In genomic region chrX:38948046-38948445, GRCh38 we compare ENCODE assay signal across 29 cellular contexts.
"Had no signal": no experiment of that assay in that cellular context is flagged by ENCODE, and none has a peak within 500 bp of the region (broad histone marks: within the 10 kb centered on the region; RNA-seq: fewer than 3 reads in every experiment).

No MANE protein-coding gene starts in this region.

- H3K9ac ChIP-seq: neural progenitor cell, parathyroid adenoma had no signal

- H3K4me3 Mint-ChIP-seq: natural killer cell; nephron; neural progenitor cell; stimulated activated effector memory CD8-positive, alpha-beta T cell treated with anti-CD3 and anti-CD28 coated beads, Interleukin-12 subunit alpha, Interleukin-12 subunit beta, amount 100 ng/mL, for 72 hours; stimulated activated naive B cell treated with anti-CD40 and anti-IgM and Interleukin-4, amounts not matched to agents 10 μg/mL and 1 μg/mL and 100 μg/mL, for 72 hours; stimulated activated naive CD8-positive, alpha-beta T cell treated with anti-CD3 and anti-CD28 coated beads, Interleukin-15, Interleukin-2, amounts not matched to agents 100 ng/mL and 50 ng/mL, for 24 hours had no signal

- H3K4me1 Mint-ChIP-seq: natural killer cell; nephron; neural progenitor cell; stimulated activated effector memory CD8-positive, alpha-beta T cell treated with anti-CD3 and anti-CD28 coated beads, Interleukin-12 subunit alpha, Interleukin-12 subunit beta, amount 100 ng/mL, for 72 hours; stimulated activated naive B cell treated with anti-CD40 and anti-IgM and Interleukin-4, amounts not matched to agents 10 μg/mL and 1 μg/mL and 100 μg/mL, for 72 hours had no signal

- H3K27me3 Mint-ChIP-seq: progenitor cell of endocrine pancreas; stimulated activated naive CD8-positive, alpha-beta T cell treated with anti-CD3 and anti-CD28 coated beads, Interleukin-15, Interleukin-2, amounts not matched to agents 100 ng/mL and 50 ng/mL, for 24 hours had no signal

- H3K9me3 Mint-ChIP-seq: natural killer cell; stimulated activated effector memory CD8-positive, alpha-beta T cell treated with anti-CD3 and anti-CD28 coated beads, Interleukin-12 subunit alpha, Interleukin-12 subunit beta, amount 100 ng/mL, for 72 hours; stimulated activated naive CD8-positive, alpha-beta T cell treated with anti-CD3 and anti-CD28 coated beads, Interleukin-15, Interleukin-2, amounts not matched to agents 100 ng/mL and 50 ng/mL, for 24 hours had no signal

- H3K4me3 ChIP-seq: neural progenitor cell, psoas muscle, right lobe of liver, sigmoid colon, stomach, thoracic aorta, thyroid gland, tibial nerve, upper lobe of left lung, vagina had no signal

- H2AFZ ChIP-seq: neural progenitor cell, parathyroid adenoma had no signal

- H3K36me3 ChIP-seq: neural progenitor cell, neutrophil, right lobe of liver, sigmoid colon, stomach, thoracic aorta, thyroid gland, tibial nerve, upper lobe of left lung, vagina had no signal

- FAIRE-seq: small intestine, urothelium cell line had no signal

- H3K27me3 ChIP-seq: neural progenitor cell, neutrophil, right lobe of liver, sigmoid colon, stomach, thyroid gland, tibial nerve, upper lobe of left lung, vagina had no signal

- H3K4me2 ChIP-seq: neural progenitor cell had no signal

- H3K79me2 ChIP-seq: parathyroid adenoma had no signal

- H3K4me1 ChIP-seq: neural progenitor cell, parathyroid adenoma, psoas muscle, right lobe of liver, sigmoid colon, stomach, thyroid gland, tibial nerve, upper lobe of left lung, vagina had no signal

- H3K36me3 Mint-ChIP-seq: natural killer cell; neural progenitor cell; stimulated activated effector memory CD8-positive, alpha-beta T cell treated with anti-CD3 and anti-CD28 coated beads, Interleukin-12 subunit alpha, Interleukin-12 subunit beta, amount 100 ng/mL, for 72 hours had no signal

- H3K27ac ChIP-seq: neural progenitor cell, neutrophil, parathyroid adenoma, psoas muscle, right lobe of liver, sigmoid colon, stomach, thoracic aorta, thyroid gland, tibial nerve, upper lobe of left lung, vagina had no signal

- DNase-seq: natural killer cell; nucleus accumbens; posterior cingulate gyrus; psoas muscle; right cardiac atrium; right lobe of liver; sigmoid colon; small intestine; stimulated activated CD4-positive, alpha-beta T cell treated with anti-CD3 and anti-CD28 coated beads, Interleukin-15, amount 100 ng/mL, for 24 hours; stimulated activated CD4-positive, alpha-beta T cell treated with anti-CD3 and anti-CD28 coated beads, Interleukin-2, amount 100 ng/mL, for 24 hours; stimulated activated CD4-positive, alpha-beta T cell treated with anti-CD3 and anti-CD28 coated beads, Interleukin-2, amount 100 ng/mL, for 48 hours; stimulated activated CD4-positive, alpha-beta T cell treated with anti-CD3 and anti-CD28 coated beads, Interleukin-4, amount 100 ng/mL, for 24 hours; stimulated activated naive B cell treated with anti-CD40 and anti-IgM and Interleukin-4, amounts not matched to agents 10 μg/mL and 1 μg/mL and 100 μg/mL, for 72 hours; stimulated activated naive CD4-positive, alpha-beta T cell treated with Interleukin-2 at 50 U/mL for 16 hours; stomach; thyroid gland; trophoblast cell; upper lobe of left lung had no signal

- H3K27ac Mint-ChIP-seq: natural killer cell; nephron; neural progenitor cell; progenitor cell of endocrine pancreas; stimulated activated effector memory CD8-positive, alpha-beta T cell treated with anti-CD3 and anti-CD28 coated beads, Interleukin-12 subunit alpha, Interleukin-12 subunit beta, amount 100 ng/mL, for 72 hours; stimulated activated naive B cell treated with anti-CD40 and anti-IgM and Interleukin-4, amounts not matched to agents 10 μg/mL and 1 μg/mL and 100 μg/mL, for 72 hours; stimulated activated naive CD8-positive, alpha-beta T cell treated with anti-CD3 and anti-CD28 coated beads, Interleukin-15, Interleukin-2, amounts not matched to agents 100 ng/mL and 50 ng/mL, for 24 hours had no signal

- ATAC-seq: natural killer cell; psoas muscle; right cardiac atrium; right lobe of liver; stimulated activated effector memory CD8-positive, alpha-beta T cell treated with anti-CD3 and anti-CD28 coated beads, Interleukin-12 subunit alpha, Interleukin-12 subunit beta, amount 100 ng/mL, for 72 hours; stimulated activated naive B cell treated with anti-CD40 and anti-IgM and Interleukin-4, amounts not matched to agents 10 μg/mL and 1 μg/mL and 100 μg/mL, for 72 hours had no signal

- H3K9me3 ChIP-seq: neutrophil, thoracic aorta, thyroid gland, vagina had no signal
